In genomic region chr11:70402685-70403084, GRCh38 we compare ENCODE assay signal across 19 cellular contexts. TPM values are rescaled to one million over a fixed set of nuclear protein-coding genes. Genes with fewer than 3 reads are reported as not detected.
DNase-seq lines count a peak whose midpoint lies in the region; ATAC-seq, FAIRE-seq and TF ChIP-seq lines count a peak whose summit lies in the region.
"Had no signal": no experiment of that assay in that cellular context is flagged by ENCODE, and none has a peak within 500 bp of the region (broad histone marks: within the 10 kb centered on the region; RNA-seq: fewer than 3 reads in every experiment).

No MANE protein-coding gene starts in this region.

- no peak for TF ChIP-seq POLR2A in A549 (IDR thresholded peaks at IDR 0.05; ENCODE audit: low read length)
- no peak for TF ChIP-seq POLR2A in K562 (conservative IDR thresholded peaks at IDR 0.05)

- in situ Hi-C loops in K562 (cut with MboI): no loop called here

- no peaks in the 10 kb centered on the region for H3K27me3 ChIP-seq in K562 (ENCODE audit: control insufficient read depth in 2 of 2, insufficient read depth in 2 of 2, low read length in 2 of 2)
- H3K27me3 ChIP-seq: BE2C, ovary, right lobe of liver, transverse colon had no signal

- no peak for TF ChIP-seq CTCF in A549 (IDR thresholded peaks at IDR 0.05)
- no peak for TF ChIP-seq CTCF in Calu3 (IDR thresholded peaks at IDR 0.05; ENCODE audit: unreplicated experiment)
- TF ChIP-seq CTCF in K562 (IDR thresholded peaks at IDR 0.05 in 2 of 3, conservative IDR thresholded peaks at IDR 0.05 in 1 of 3; ENCODE audit: insufficient read depth in 2 of 3, low read depth in 1 of 3, low read length in 3 of 3): no peak
- TF ChIP-seq CTCF in nephron (IDR thresholded peaks at IDR 0.05; ENCODE audit: unreplicated experiment in 3 of 3): no peak
- no peak for TF ChIP-seq CTCF in coronary artery (IDR thresholded peaks at IDR 0.05)

- POLR2A ChIA-PET in A549 (lab: Yijun Ruan, JAX): no interaction called here
- POLR2A ChIA-PET in K562 (lab: Yijun Ruan, JAX): interaction anchor here (0.6 kb wide), 1 partner anchor 19 kb away, joined by 3 read pairs; no protein-coding TSS in a partner anchor

- peaks cover 34% of the 10 kb centered on the region for H3K4me1 ChIP-seq in A549
- H3K4me1 ChIP-seq in K562 (replicated peaks in 1 of 2; ENCODE audit: control insufficient read depth in 2 of 2, insufficient read depth in 2 of 2, low read length in 2 of 2): peaks cover 19 to 23% of the 10 kb centered on the region in 2 experiments; a peak in 4 of 5 replicates
- H3K4me1 ChIP-seq: BE2C had no signal

- H3K4me1 Mint-ChIP-seq in Calu3 (ENCODE audit: low read depth, unreplicated experiment): peaks cover 15% of the 10 kb centered on the region
- H3K4me1 Mint-ChIP-seq in nephron: peaks cover 17% of the 10 kb centered on the region

- H3K79me2 ChIP-seq in K562 (ENCODE audit: control insufficient read depth, insufficient read depth, low read length): peaks cover 73% of the 10 kb centered on the region

- H3K27ac Mint-ChIP-seq in Calu3 (ENCODE audit: unreplicated experiment): peak overlapping the region; percentile 20
- H3K27ac Mint-ChIP-seq in nephron: no peak overlapping the region

- no peak overlapping the region for H3K9ac ChIP-seq in K562 (ENCODE audit: insufficient read depth in 1 of 2, low read depth in 2 of 2, low read length in 2 of 2)
- H3K9ac ChIP-seq: SK-N-SH had no signal

- ATAC-seq in A549 (no peak), K562 (no peak)
- ATAC-seq: lower lobe of right lung had no signal

- no peaks in the 10 kb centered on the region for H3K9me3 ChIP-seq in A549
- H3K9me3 ChIP-seq in K562 (replicated peaks; ENCODE audit: control insufficient read depth, insufficient read depth, low read depth, low read length): no peaks in the 10 kb centered on the region
- H3K9me3 ChIP-seq: BE2C, lower lobe of right lung, ovary, right lobe of liver, SK-N-SH, transverse colon had no signal

- peak overlapping the region; percentile 16; the same call in 2 of the 3 replicates for H3K4me2 ChIP-seq in A549
- H3K4me2 ChIP-seq in K562 (ENCODE audit: insufficient read depth, low read length): no peak overlapping the region
- H3K4me2 ChIP-seq: SK-N-SH had no signal

- no peaks in the 10 kb centered on the region for H3K9me1 ChIP-seq in K562 (ENCODE audit: control insufficient read depth, insufficient read depth, low read length)

- FAIRE-seq in A549 (lab: Jason Lieb, UNC): no peak
- no peak for FAIRE-seq in K562 (lab: Jason Lieb, UNC)

- WGBS in A549 (ENCODE audit: missing lambda C conversion rate): 76% methylated on average over 1 of the region's 1 CpG
- 88% methylated on average over 1 of the region's 1 CpG for WGBS in K562 (ENCODE audit: insufficient coverage, low coverage, missing lambda C conversion rate)

- DNase-seq in A549 (ENCODE audit: low read depth in 1 of 2, low spot score in 1 of 2): no peak
- no peak for DNase-seq in Calu3
- no peak for DNase-seq in K562 (ENCODE audit: extremely low read depth in 1 of 4, low spot score in 3 of 4)
- DNase-seq in coronary artery (ENCODE audit: low spot score): no peak
- no peak for DNase-seq in activated CD4-positive, CD25-positive, alpha-beta regulatory T cell treated with anti-CD3 and anti-CD28 coated beads, Interleukin-2, amount 50 U/mL, for 72 hours
- no peak for DNase-seq in SKM-1 (lab: John Stamatoyannopoulos, UW; ENCODE audit: unreplicated experiment)
- DNase-seq: activated effector memory CD4-positive, alpha-beta T cell treated with Interleukin-2 at 50 U/mL for 16 hours; BE2C; glutamatergic neuron; lower lobe of right lung; NCI-H1417 treated with DMSO at 0.1 percent for 48 hours; NCI-H82; ovary; right lobe of liver; SK-N-SH; T-helper 9 cell; transverse colon had no signal

- H3K4me3 Mint-ChIP-seq in Calu3 (ENCODE audit: low read depth, unreplicated experiment) (no peak overlapping the region), nephron (peak overlapping the region; percentile 38 to 63 (median 50))
- H3K4me3 Mint-ChIP-seq: central memory CD8-positive, alpha-beta T cell had no signal

- H3K36me3 ChIP-seq in K562 (ENCODE audit: control insufficient read depth, insufficient read depth, low read length): peaks cover 53% of the 10 kb centered on the region; the same call in 2 of the 3 replicates
- H3K36me3 ChIP-seq: ovary had no signal

- H3K27ac ChIP-seq in A549: peak overlapping the region; percentile 27 to 72; a peak in 4 of 6 replicates
- no peak overlapping the region for H3K27ac ChIP-seq in K562 (ENCODE audit: extremely low read depth, low read depth, low read length)
- H3K27ac ChIP-seq in coronary artery: no peak overlapping the region
- H3K27ac ChIP-seq: lower lobe of right lung, ovary, right lobe of liver, transverse colon had no signal

- peaks cover 73% of the 10 kb centered on the region for H3K36me3 Mint-ChIP-seq in Calu3 (ENCODE audit: insufficient read depth, unreplicated experiment)
- peaks cover 16% of the 10 kb centered on the region for H3K36me3 Mint-ChIP-seq in nephron (ENCODE audit: low read depth)

- H3K9me3 Mint-ChIP-seq in Calu3 (ENCODE audit: low read depth, unreplicated experiment) (no peaks in the 10 kb centered on the region), nephron (no peaks in the 10 kb centered on the region)
- H3K9me3 Mint-ChIP-seq: central memory CD8-positive, alpha-beta T cell had no signal

- H2AFZ ChIP-seq in K562 (ENCODE audit: low read depth, low read length): no peak overlapping the region

- CTCF ChIA-PET in A549 (lab: Yijun Ruan, JAX) (no interaction called here), Calu3 (lab: Charles Lee) (interaction anchor here (0.7 kb wide), 1 partner anchor 96 kb away, joined by 5 read pairs; no protein-coding TSS in a partner anchor), K562 (lab: Yijun Ruan, JAX; ENCODE audit: low intra/inter-chr PET ratio) (no interaction called here)

- TF ChIP-seq EP300 in A549 (IDR thresholded peaks at IDR 0.05) (no peak), K562 (IDR thresholded peaks at IDR 0.05; ENCODE audit: low read length) (no peak)

- intact Hi-C loops in Calu3 (cut with micrococcal nuclease; ENCODE audit: unreplicated experiment) (no loop called here), K562 (cut with micrococcal nuclease) (no loop called here)

- no TSS peak for BruUV-seq in Calu3 (replicated peaks; lab: Mats Ljungman, UMichigan)
- no TSS peak for BruUV-seq in K562 (replicated peaks; lab: Mats Ljungman, UMichigan)

- H3K4me3 ChIP-seq in A549: no peak overlapping the region
- H3K4me3 ChIP-seq in K562: no peak overlapping the region
- H3K4me3 ChIP-seq in coronary artery: no peak overlapping the region
- H3K4me3 ChIP-seq: lower lobe of right lung, ovary, right lobe of liver, transverse colon had no signal

- TF ChIP-seq RAD21 in A549 (conservative IDR thresholded peaks at IDR 0.05 in 1 of 2, IDR thresholded peaks at IDR 0.05 in 1 of 2): no peak
- no peak for TF ChIP-seq RAD21 in K562 (CRISPR knock-in tag; conservative IDR thresholded peaks at IDR 0.05 in 1 of 2, IDR thresholded peaks at IDR 0.05 in 1 of 2)

- H3K27me3 Mint-ChIP-seq in Calu3 (ENCODE audit: unreplicated experiment) (no peaks in the 10 kb centered on the region), nephron (ENCODE audit: low read depth) (no peaks in the 10 kb centered on the region)

- peaks cover 24% of the 10 kb centered on the region; the same call in 1 of the 2 replicates for H4K20me1 ChIP-seq in K562 (replicated peaks; ENCODE audit: control insufficient read depth, insufficient read depth, low read length)

TF ChIP-seq in A549, 52 proteins besides CTCF, POLR2A, EP300 and RAD21 (continues in another document):
- no peak for TF ChIP-seq RNF2 (IDR thresholded peaks at IDR 0.05; ENCODE audit: borderline replicate concordance, low read depth)
- TF ChIP-seq ZFP36 (IDR thresholded peaks at IDR 0.05; ENCODE audit: borderline replicate concordance, partially characterized antibody): no peak
- TF ChIP-seq MAFK (IDR thresholded peaks at IDR 0.05; ENCODE audit: partially characterized antibody): peak; percentile 49
- TF ChIP-seq MAX (IDR thresholded peaks at IDR 0.05): no peak

TF ChIP-seq in K562, 482 proteins besides CTCF, POLR2A, EP300 and RAD21 (continues in another document):
- TF ChIP-seq C11orf30 (IDR thresholded peaks at IDR 0.05; ENCODE audit: low read depth): peak; percentile 56
- TF ChIP-seq ATF1 (CRISPR knock-in tag; IDR thresholded peaks at IDR 0.05): no peak
- no peak for TF ChIP-seq ATF1 (tag; IDR thresholded peaks at IDR 0.05)
- TF ChIP-seq NFE2 (IDR thresholded peaks at IDR 0.05; ENCODE audit: low read depth): peak; percentile 70
- 0 out of 2 replicates have a peak, but pooled peaks have one; percentile 25 for TF ChIP-seq MAFF (IDR thresholded peaks at IDR 0.05; ENCODE audit: low read length)
- no peak for TF ChIP-seq POLR2AphosphoS5 (IDR thresholded peaks at IDR 0.05; ENCODE audit: control insufficient read depth, insufficient read depth, low read depth, low read length)
- TF ChIP-seq DIDO1 (tag; IDR thresholded peaks at IDR 0.05; ENCODE audit: low read depth): no peak
- TF ChIP-seq ZNF316 (IDR thresholded peaks at IDR 0.05): peak; percentile 55
- no peak for TF ChIP-seq GATAD2B (IDR thresholded peaks at IDR 0.05; ENCODE audit: borderline replicate concordance)

RNA-seq across cellular contexts. Expression of gene CTTN, which starts 4.4 kb away (rescaled TPM):
- 140 and 144 TPM in 2 replicates for polyA plus RNA-seq in A549 (2011; rRNA removed)
- 145 and 147 TPM in 2 replicates for polyA plus RNA-seq in A549 (2012; cell fraction: cytosol; rRNA removed)
- 403 and 526 TPM in 2 replicates for polyA plus RNA-seq in A549 (2012; cell fraction: nucleus; rRNA removed)
- 205 to 214 TPM (median 212 TPM) in 3 replicates for polyA plus RNA-seq in A549 (2017; fragmentation: RNase III; extraction: RNeasy Plus Mini Kit Qiagen cat#74134 plus additional on column Dnase treatment)
- 142 and 159 TPM in 2 replicates for polyA minus RNA-seq in A549 (2011; rRNA and poly(A)+ RNA removed)
- 448 and 498 TPM in 2 replicates for total RNA-seq in Calu3 (2022)
- 847 and 1,186 TPM in 2 replicates for total RNA-seq in K562 (2011; cell fraction: chromatin; rRNA removed; ENCODE audit: low replicate concordance)
- 519 and 540 TPM in 2 replicates for total RNA-seq in K562 (2011; cell fraction: nucleolus; rRNA removed)
- total RNA-seq in K562 (2011; cell fraction: nucleoplasm; rRNA removed): 720 and 885 TPM in 2 replicates
- 114 and 127 TPM in 2 replicates for total RNA-seq in K562 (2014; rRNA removed)
- 92.4 and 92.6 TPM in 2 replicates for total RNA-seq in K562 (2014; rRNA removed; fragmentation: Illumina TruSeq; extraction: Trizol)
- total RNA-seq in K562 (2015; rRNA removed; fragmentation: Illumina TruSeq; extraction: Trizol): 104 and 110 TPM in 2 replicates
- 146 and 158 TPM in 2 replicates for total RNA-seq in K562 (2021)
- 90.1 and 102 TPM in 2 replicates for polyA plus RNA-seq in K562 (2011; rRNA removed)
- polyA plus RNA-seq in K562 (2011; cell fraction: cytosol; rRNA removed): 58.6 and 59.0 TPM in 2 replicates
- 564 and 672 TPM in 2 replicates for polyA plus RNA-seq in K562 (2011; cell fraction: nucleus; rRNA removed)
- 106 and 146 TPM in 2 replicates for polyA plus RNA-seq in K562 (2012)
- 99.7 and 102 TPM in 2 replicates for polyA plus RNA-seq in K562 (2014; fragmentation: Illumina TruSeq; extraction: Trizol)
- 10 to 100 TPM in 1 of 2 experiments, 1 to 10 TPM in 1; 9.9 to 23.1 TPM for polyA plus RNA-seq in K562 (2014; fragmentation: Nextera tagmentation; extraction: Ambion mirVana)
- polyA plus RNA-seq in K562 (2014; rRNA removed): 149 and 157 TPM in 2 replicates
- 134 and 158 TPM in 2 replicates for polyA minus RNA-seq in K562 (2011; rRNA and poly(A)+ RNA removed)
- 44.2 and 52.6 TPM in 2 replicates for polyA minus RNA-seq in K562 (2011; cell fraction: cytosol; rRNA and poly(A)+ RNA removed)
- 171 and 217 TPM in 2 replicates for polyA minus RNA-seq in K562 (2011; cell fraction: nucleus; rRNA and poly(A)+ RNA removed)

Comparison
In these comparisons a context has a peak if more than half of its experiments do, and no peak if none do; other contexts are left out.
1. H3K27ac ChIP-seq: peak in A549 (2 of 2); none in K562 (single experiment) and coronary artery (0 of 2).
2. Of the 35 proteins assayed by ChIP-seq in both K562 and A549: peak only in K562: none; only in A549: MAFK; in both: none; in neither: 34.